8 cellular contexts compared by ENCODE assay signal in genomic region chr21:39314155-39315027, GRCh38. TPM values are rescaled to one million over a fixed set of nuclear protein-coding genes. Genes with fewer than 3 reads are reported as not detected.
A peak's percentile ranks its signal among the peaks of the same experiment; 100 is the strongest.
DNase-seq lines count a peak whose midpoint lies in the region; ATAC-seq and TF ChIP-seq lines count a peak whose summit lies in the region.

No MANE protein-coding gene starts in this region.

- peaks cover 0 to 5% (median 0%) of the 10 kb centered on the region in 7 donors for H3K9me3 Mint-ChIP-seq in CD4-positive, CD25-positive, alpha-beta regulatory T cell
- H3K9me3 Mint-ChIP-seq in activated naive CD4-positive, alpha-beta T cell treated with anti-CD3 and anti-CD28 coated beads, Interleukin-2, amount 50 U/mL, for 24 hours = no peaks in the 10 kb centered on the region

- H3K27me3 ChIP-seq in CD4-positive, CD25-positive, alpha-beta regulatory T cell (ENCODE audit: control insufficient read depth, insufficient read depth, low read length) = no peaks in the 10 kb centered on the region
- no peaks in the 10 kb centered on the region for H3K27me3 ChIP-seq in upper lobe of left lung

- no peak for ATAC-seq in CD4-positive, CD25-positive, alpha-beta regulatory T cell (ENCODE audit: low read depth in 2 of 2)
- ATAC-seq in GM21381 (IDR thresholded peaks at IDR 0.05; ENCODE audit: unreplicated experiment) = peak; percentile 12
- ATAC-seq in upper lobe of left lung (ENCODE audit: low FRiP score in 2 of 2) = peak in 1 of 2 donors; percentile 57

- peak overlapping the region; percentile 85 for H3K27ac ChIP-seq in CD4-positive, CD25-positive, alpha-beta regulatory T cell (ENCODE audit: insufficient read depth, low read length, poor library complexity, severe bottlenecking)
- peak overlapping the region; percentile 92 to 98 (median 97) for H3K27ac ChIP-seq in upper lobe of left lung

- H3K36me3 Mint-ChIP-seq in CD4-positive, CD25-positive, alpha-beta regulatory T cell = peaks cover 15% of the 10 kb centered on the region
- no peaks in the 10 kb centered on the region for H3K36me3 Mint-ChIP-seq in activated naive CD4-positive, alpha-beta T cell treated with anti-CD3 and anti-CD28 coated beads, Interleukin-2, amount 50 U/mL, for 24 hours

- TF ChIP-seq POLR2A in upper lobe of left lung (IDR thresholded peaks at IDR 0.05) = no peak

- TF ChIP-seq CTCF in upper lobe of left lung (IDR thresholded peaks at IDR 0.05) = no peak

- peak in 2 of 3 donors; percentile 37 to 69 for DNase-seq in CD4-positive, CD25-positive, alpha-beta regulatory T cell
- DNase-seq in HuH-7.5 (ENCODE audit: low spot score) (peak; percentile 42), SHP77 treated with DMSO at 0.1 percent for 48 hours (lab: John Stamatoyannopoulos, UW) (peak; percentile 53), globus pallidus (ENCODE audit: low spot score) (peak; percentile 57), non-pigmented ciliary epithelial cell (ENCODE audit: low read depth) (peak; percentile 30), upper lobe of left lung (peak in 1 of 2 donors; percentile 32)

- H3K9me3 ChIP-seq in CD4-positive, CD25-positive, alpha-beta regulatory T cell (ENCODE audit: control insufficient read depth in 2 of 2, low read length in 2 of 2) = no peaks in the 10 kb centered on the region
- H3K9me3 ChIP-seq in upper lobe of left lung = no peaks in the 10 kb centered on the region

- 2 to 6% methylated on average over 14 to 38 of the region's 42 CpGs for WGBS in upper lobe of left lung, 2 donors

- peak overlapping the region; percentile 89 to 96 (median 90) for H3K4me3 Mint-ChIP-seq in CD4-positive, CD25-positive, alpha-beta regulatory T cell
- H3K4me3 Mint-ChIP-seq in activated naive CD4-positive, alpha-beta T cell treated with anti-CD3 and anti-CD28 coated beads, Interleukin-2, amount 50 U/mL, for 24 hours = peak overlapping the region; percentile 85

- no peak for TF ChIP-seq EP300 in upper lobe of left lung (IDR thresholded peaks at IDR 0.05)

- H3K4me3 ChIP-seq in CD4-positive, CD25-positive, alpha-beta regulatory T cell (ENCODE audit: low read depth, low read length) = peak overlapping the region; percentile 86
- H3K4me3 ChIP-seq in upper lobe of left lung = peak overlapping the region; percentile 90 to 95 (median 91)

- H3K36me3 ChIP-seq in CD4-positive, CD25-positive, alpha-beta regulatory T cell (ENCODE audit: control insufficient read depth, insufficient read depth, low read length) = peaks cover 12% of the 10 kb centered on the region
- peaks cover 0 to 24% (median 8%) of the 10 kb centered on the region in 4 donors for H3K36me3 ChIP-seq in upper lobe of left lung

- peaks cover 5 to 46% (median 35%) of the 10 kb centered on the region in 4 donors for H3K4me1 Mint-ChIP-seq in CD4-positive, CD25-positive, alpha-beta regulatory T cell
- H3K4me1 Mint-ChIP-seq in activated naive CD4-positive, alpha-beta T cell treated with anti-CD3 and anti-CD28 coated beads, Interleukin-2, amount 50 U/mL, for 24 hours = peaks cover 40% of the 10 kb centered on the region

- peaks cover 14% of the 10 kb centered on the region for H3K27me3 Mint-ChIP-seq in CD4-positive, CD25-positive, alpha-beta regulatory T cell
- H3K27me3 Mint-ChIP-seq in activated naive CD4-positive, alpha-beta T cell treated with anti-CD3 and anti-CD28 coated beads, Interleukin-2, amount 50 U/mL, for 24 hours = no peaks in the 10 kb centered on the region

- peak overlapping the region; percentile 94 to 97 (median 94) for H3K27ac Mint-ChIP-seq in CD4-positive, CD25-positive, alpha-beta regulatory T cell
- H3K27ac Mint-ChIP-seq in activated naive CD4-positive, alpha-beta T cell treated with anti-CD3 and anti-CD28 coated beads, Interleukin-2, amount 50 U/mL, for 24 hours = peak overlapping the region; percentile 88

- peaks cover 40% of the 10 kb centered on the region for H3K4me1 ChIP-seq in CD4-positive, CD25-positive, alpha-beta regulatory T cell (ENCODE audit: control insufficient read depth, insufficient read depth, low read length, poor library complexity, severe bottlenecking)
- peaks cover 5 to 27% (median 15%) of the 10 kb centered on the region in 4 donors for H3K4me1 ChIP-seq in upper lobe of left lung

RNA-seq across cellular contexts. Expression of gene BRWD1, which starts 1.0 kb away (rescaled TPM):
- 110 TPM for total RNA-seq in CD4-positive, CD25-positive, alpha-beta regulatory T cell
- polyA plus RNA-seq in CD4-positive, CD25-positive, alpha-beta regulatory T cell = 10 to 100 TPM; 33.9 to 44.1 (median 41.1) TPM
- total RNA-seq in upper lobe of left lung = 100 to 1,000 TPM in 1 of 6 donors, 10 to 100 TPM in 5; 23.4 to 144 (median 42.0) TPM

RNA-seq across cellular contexts. Expression of gene HMGN1, which starts 34.5 kb away (rescaled TPM):
- 249 TPM for total RNA-seq in CD4-positive, CD25-positive, alpha-beta regulatory T cell
- polyA plus RNA-seq in CD4-positive, CD25-positive, alpha-beta regulatory T cell = 100 to 1,000 TPM; 168 to 223 (median 182) TPM
- total RNA-seq in upper lobe of left lung = 100 to 1,000 TPM in 3 of 6 donors, 10 to 100 TPM in 3; 80.7 to 164 (median 115) TPM
